ENCODE assay signal across 9 cellular contexts in the genomic region with DNA sequence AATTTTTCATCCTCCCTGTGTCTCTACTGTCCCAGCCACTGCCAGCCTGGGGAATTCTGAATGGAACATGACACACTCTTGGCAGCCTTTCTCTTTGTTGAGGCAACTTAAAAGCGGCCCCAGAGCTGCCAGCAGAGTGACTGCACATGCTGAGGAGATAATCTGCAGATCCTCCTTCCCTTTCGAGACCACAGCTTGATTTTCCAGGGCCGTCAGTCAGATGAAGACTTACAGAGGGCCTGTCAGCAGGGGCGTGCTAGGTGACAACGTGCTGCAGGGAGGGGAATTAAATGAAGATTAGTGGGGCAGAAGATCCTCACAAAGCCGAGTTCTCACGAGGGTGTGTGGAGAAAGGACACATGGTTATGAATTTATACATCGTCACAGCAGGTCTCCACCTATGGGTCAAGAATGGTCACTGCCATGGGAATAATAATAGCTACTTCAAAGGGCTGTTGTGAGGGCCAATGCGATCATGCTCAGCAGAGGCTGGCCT.
DNase-seq lines count a peak whose midpoint lies in the region; ATAC-seq lines count a peak whose summit lies in the region.
"Had no signal": no experiment of that assay in that cellular context is flagged by ENCODE, and none has a peak within 500 bp of the region (broad histone marks: within the 10 kb centered on the region; RNA-seq: fewer than 3 reads in every experiment).

No MANE protein-coding gene starts in this region.

- peak; percentile 8 for DNase-seq in NCI-H1694 (lab: John Stamatoyannopoulos, UW)
- DNase-seq in NCI-H1694 treated with DMSO at 0.1 percent for 48 hours (lab: John Stamatoyannopoulos, UW) = no peak
- peak; percentile 10 to 56 for DNase-seq in SJCRH30
- DNase-seq in globus pallidus (ENCODE audit: low spot score) = peak; percentile 5
- no peak for DNase-seq in sciatic nerve (ENCODE audit: low spot score)
- no peak for DNase-seq in naive thymus-derived CD4-positive, alpha-beta T cell

- no peaks in the 10 kb centered on the region for H3K27me3 ChIP-seq in SJCRH30
- no peaks in the 10 kb centered on the region for H3K27me3 ChIP-seq in naive thymus-derived CD4-positive, alpha-beta T cell (ENCODE audit: control insufficient read depth in 2 of 2, insufficient read depth in 2 of 2, low read length in 2 of 2)

- ATAC-seq in sciatic nerve = peak; percentile 67
- no peak for ATAC-seq in HG03342 (IDR thresholded peaks at IDR 0.05; ENCODE audit: unreplicated experiment)
- no peak for ATAC-seq in naive thymus-derived CD4-positive, alpha-beta T cell
- no peak for ATAC-seq in HG03159 (IDR thresholded peaks at IDR 0.05; ENCODE audit: unreplicated experiment)

- H3K27ac Mint-ChIP-seq in naive thymus-derived CD4-positive, alpha-beta T cell = no peak overlapping the region
- H3K27ac Mint-ChIP-seq: B cell had no signal

- H3K4me3 ChIP-seq in SJCRH30 = no peak overlapping the region
- no peak overlapping the region for H3K4me3 ChIP-seq in naive thymus-derived CD4-positive, alpha-beta T cell (ENCODE audit: low read length)

- peaks cover 0 to 3% (median 0%) of the 10 kb centered on the region in 7 donors for H3K4me1 Mint-ChIP-seq in naive thymus-derived CD4-positive, alpha-beta T cell
- H3K4me1 Mint-ChIP-seq: B cell had no signal

- POLR2A ChIA-PET in naive thymus-derived CD4-positive, alpha-beta T cell (lab: Charles Lee) = no interaction called here

- CTCF ChIA-PET in naive thymus-derived CD4-positive, alpha-beta T cell (lab: Charles Lee) = no interaction called here

- H3K4me1 ChIP-seq in SJCRH30 = peaks cover 4% of the 10 kb centered on the region
- no peaks in the 10 kb centered on the region for H3K4me1 ChIP-seq in naive thymus-derived CD4-positive, alpha-beta T cell (ENCODE audit: control insufficient read depth in 2 of 2, insufficient read depth in 2 of 2, low read length in 2 of 2)

- no peaks in the 10 kb centered on the region for H3K9me3 ChIP-seq in SJCRH30 (replicated peaks)
- H3K9me3 ChIP-seq in naive thymus-derived CD4-positive, alpha-beta T cell (ENCODE audit: control insufficient read depth in 2 of 3, low read length in 3 of 3) = no peaks in the 10 kb centered on the region

- H3K36me3 ChIP-seq in SJCRH30 = no peaks in the 10 kb centered on the region
- H3K36me3 ChIP-seq in naive thymus-derived CD4-positive, alpha-beta T cell (ENCODE audit: control insufficient read depth in 2 of 3, insufficient read depth in 3 of 3, low read length in 3 of 3) = no peaks in the 10 kb centered on the region

- intact Hi-C loops in sciatic nerve (cut with DNase I) = no loop called here
- intact Hi-C loops in naive thymus-derived CD4-positive, alpha-beta T cell (cut with micrococcal nuclease) = no loop called here

- no peak overlapping the region for H3K27ac ChIP-seq in SJCRH30
- H3K27ac ChIP-seq in naive thymus-derived CD4-positive, alpha-beta T cell (ENCODE audit: low read depth, low read length) = no peak overlapping the region

- peaks cover 0 to 3% (median 0%) of the 10 kb centered on the region in 5 donors for H3K27me3 Mint-ChIP-seq in naive thymus-derived CD4-positive, alpha-beta T cell
- H3K27me3 Mint-ChIP-seq: B cell had no signal

- no peaks in the 10 kb centered on the region for H3K9me3 Mint-ChIP-seq in naive thymus-derived CD4-positive, alpha-beta T cell

- no peak overlapping the region for H3K4me3 Mint-ChIP-seq in naive thymus-derived CD4-positive, alpha-beta T cell
- H3K4me3 Mint-ChIP-seq: B cell had no signal

- H3K36me3 Mint-ChIP-seq in naive thymus-derived CD4-positive, alpha-beta T cell = peaks cover 0 to 6% (median 0%) of the 10 kb centered on the region in 5 donors

Comparison
In these comparisons a context has a peak if more than half of its experiments do, and no peak if none do; other contexts are left out.
1. DNase-seq: peak in NCI-H1694 (single experiment), SJCRH30 (2 of 2) and globus pallidus (single experiment); none in NCI-H1694 treated with DMSO at 0.1 percent for 48 hours (single experiment), sciatic nerve (single experiment) and naive thymus-derived CD4-positive, alpha-beta T cell (0 of 9).